In genomic region chr16:76370344-76370743, GRCh38 we compare ENCODE assay signal across 25 cellular contexts.
"Had no signal": no experiment of that assay in that cellular context is flagged by ENCODE, and none has a peak within 500 bp of the region (broad histone marks: within the 10 kb centered on the region; RNA-seq: fewer than 3 reads in every experiment).

No MANE protein-coding gene starts in this region.

- H3K36me3 Mint-ChIP-seq: activated naive CD4-positive, alpha-beta T cell treated with anti-CD3 and anti-CD28 coated beads, Interleukin-2, amount 10 ng/mL, durations not matched to agents 7 days and 5 days; activated naive CD8-positive, alpha-beta T cell treated with anti-CD3 and anti-CD28 coated beads for 36 hours had no signal

- H3K9ac ChIP-seq: SK-N-SH had no signal

- H3K9me2 ChIP-seq: SK-N-SH had no signal

- H3K4me3 ChIP-seq: Peyer's patch, SJCRH30 had no signal

- H3K36me3 ChIP-seq: Peyer's patch, SJCRH30 had no signal

- H3K27me3 ChIP-seq: Peyer's patch, SJCRH30 had no signal

- DNase-seq: activated CD4-positive, alpha-beta T cell treated with anti-CD3 and anti-CD28 coated beads for 36 hours; activated CD8-positive, alpha-beta memory T cell treated with anti-CD3 and anti-CD28 coated beads, Interleukin-2, amount 50 U/mL, for 4 hours; activated CD8-positive, alpha-beta T cell treated with anti-CD3 and anti-CD28 coated beads for 36 hours; activated gamma-delta T cell treated with Interleukin-2 at 50 U/mL for 16 hours; activated naive CD4-positive, alpha-beta T cell treated with anti-CD3 and anti-CD28 coated beads, Interleukin-2, amount 10 ng/mL, durations not matched to agents 7 days and 5 days; activated naive CD8-positive, alpha-beta T cell treated with anti-CD3 and anti-CD28 coated beads for 36 hours; activated T-cell treated with anti-CD3 and anti-CD28 coated beads, Interleukin-2, amount 50 U/mL, for 72 hours; anterior cingulate cortex; cerebellar nuclear complex; NCI-H1092; NCI-H1417; NCI-H1930; NCI-H2171; NCI-H226; NCI-H526; NCI-H82; NK-92 treated with Interleukin-12 subunit alpha and Interleukin-12 subunit beta, amount 100 ng/mL, for 24 hours; Peyer's patch; Right ventricle myocardium superior; SJCRH30; SK-N-SH; T-helper 1 cell had no signal

- H3K27ac ChIP-seq: Peyer's patch, RWPE1, SJCRH30, VCaP had no signal

- H3K4me3 Mint-ChIP-seq: activated CD4-positive, alpha-beta T cell treated with anti-CD3 and anti-CD28 coated beads for 36 hours; activated CD8-positive, alpha-beta T cell treated with anti-CD3 and anti-CD28 coated beads for 36 hours; activated naive CD4-positive, alpha-beta T cell treated with anti-CD3 and anti-CD28 coated beads, Interleukin-2, amount 10 ng/mL, durations not matched to agents 7 days and 5 days; activated naive CD8-positive, alpha-beta T cell treated with anti-CD3 and anti-CD28 coated beads for 36 hours; activated T-cell treated with anti-CD3 and anti-CD28 coated beads, Interleukin-2, amount 50 U/mL, for 72 hours had no signal

- H3K4me2 ChIP-seq: SK-N-SH had no signal

- H3K9me3 ChIP-seq: Peyer's patch, SJCRH30, SK-N-SH had no signal

- ATAC-seq: activated CD4-positive, alpha-beta T cell treated with anti-CD3 and anti-CD28 coated beads for 36 hours; activated CD8-positive, alpha-beta T cell treated with anti-CD3 and anti-CD28 coated beads for 36 hours; activated T-cell treated with anti-CD3 and anti-CD28 coated beads, Interleukin-2, amount 50 U/mL, for 72 hours had no signal

- H3K27ac Mint-ChIP-seq: activated CD4-positive, alpha-beta T cell treated with anti-CD3 and anti-CD28 coated beads for 36 hours; activated CD8-positive, alpha-beta T cell treated with anti-CD3 and anti-CD28 coated beads for 36 hours; activated naive CD4-positive, alpha-beta T cell treated with anti-CD3 and anti-CD28 coated beads, Interleukin-2, amount 10 ng/mL, durations not matched to agents 7 days and 5 days; activated naive CD8-positive, alpha-beta T cell treated with anti-CD3 and anti-CD28 coated beads for 36 hours; activated T-cell treated with anti-CD3 and anti-CD28 coated beads, Interleukin-2, amount 50 U/mL, for 72 hours; activated T-helper 2 cell treated with anti-CD3 and anti-CD28 coated beads, Interferon-gamma antibody, Interleukin-2, Interleukin-4, amounts not matched to agents 10 μg/mL and 5 μg/mL and 100 μg/mL, durations not matched to agents 14 hours and 24 hours and 36 hours had no signal

- H3K4me1 ChIP-seq: Peyer's patch, SJCRH30 had no signal

- H3K27me3 Mint-ChIP-seq: activated CD4-positive, alpha-beta T cell treated with anti-CD3 and anti-CD28 coated beads for 36 hours; activated CD8-positive, alpha-beta T cell treated with anti-CD3 and anti-CD28 coated beads for 36 hours; activated naive CD4-positive, alpha-beta T cell treated with anti-CD3 and anti-CD28 coated beads, Interleukin-2, amount 10 ng/mL, durations not matched to agents 7 days and 5 days; activated naive CD8-positive, alpha-beta T cell treated with anti-CD3 and anti-CD28 coated beads for 36 hours had no signal

- H3K4me1 Mint-ChIP-seq: activated CD4-positive, alpha-beta T cell treated with anti-CD3 and anti-CD28 coated beads for 36 hours; activated naive CD4-positive, alpha-beta T cell treated with anti-CD3 and anti-CD28 coated beads, Interleukin-2, amount 10 ng/mL, durations not matched to agents 7 days and 5 days; activated naive CD8-positive, alpha-beta T cell treated with anti-CD3 and anti-CD28 coated beads for 36 hours had no signal
